Comparison of ENCODE assay signal across 36 cellular contexts in genomic region chr19:53598361-53598760, GRCh38. TPM values are rescaled to one million over a fixed set of nuclear protein-coding genes. Genes with fewer than 3 reads are reported as not detected.
"Had no signal": no experiment of that assay in that cellular context is flagged by ENCODE, and none has a peak within 500 bp of the region (broad histone marks: within the 10 kb centered on the region; RNA-seq: fewer than 3 reads in every experiment).

No MANE protein-coding gene starts in this region.

- H3K4me3 Mint-ChIP-seq: activated CD4-positive, alpha-beta memory T cell treated with anti-CD3 and anti-CD28 coated beads, Interleukin-2, amount 10 ng/mL, durations not matched to agents 7 days and 5 days; activated CD4-positive, alpha-beta T cell treated with anti-CD3 and anti-CD28 coated beads, Interleukin-2, amount 10 ng/mL, durations not matched to agents 7 days and 5 days; activated naive CD4-positive, alpha-beta T cell treated with anti-CD3 and anti-CD28 coated beads, Interleukin-2, amount 50 U/mL, for 24 hours; activated naive CD8-positive, alpha-beta T cell treated with anti-CD3 and anti-CD28 coated beads, Interleukin-2, amount 50 U/mL, for 24 hours; activated T-cell treated with anti-CD3 and anti-CD28 coated beads, Interleukin-2, amount 50 U/mL, for 24 hours; central memory CD8-positive, alpha-beta T cell; nephron progenitor cell; stimulated activated memory B cell treated with anti-CD40 and anti-IgM and Interleukin-4, amounts not matched to agents 10 μg/mL and 1 μg/mL and 100 μg/mL, for 72 hours; stimulated activated naive CD8-positive, alpha-beta T cell treated with anti-CD3 and anti-CD28 coated beads, Interleukin-15, amount 100 ng/mL, for 72 hours; T-helper 17 cell had no signal

- H3K27ac ChIP-seq: gastroesophageal sphincter, left ventricle myocardium inferior, pancreas, psoas muscle, sigmoid colon, upper lobe of right lung, WERI-Rb-1 had no signal

- H3K27ac Mint-ChIP-seq: activated CD4-positive, alpha-beta memory T cell treated with anti-CD3 and anti-CD28 coated beads, Interleukin-2, amount 10 ng/mL, durations not matched to agents 7 days and 5 days; activated CD4-positive, alpha-beta T cell treated with anti-CD3 and anti-CD28 coated beads, Interleukin-2, amount 10 ng/mL, durations not matched to agents 7 days and 5 days; activated naive CD4-positive, alpha-beta T cell treated with anti-CD3 and anti-CD28 coated beads, Interleukin-2, amount 50 U/mL, for 24 hours; activated naive CD8-positive, alpha-beta T cell treated with anti-CD3 and anti-CD28 coated beads, Interleukin-2, amount 50 U/mL, for 24 hours; activated T-cell treated with anti-CD3 and anti-CD28 coated beads, Interleukin-2, amount 50 U/mL, for 24 hours; nephron progenitor cell; stimulated activated memory B cell treated with anti-CD40 and anti-IgM and Interleukin-4, amounts not matched to agents 10 μg/mL and 1 μg/mL and 100 μg/mL, for 72 hours; stimulated activated naive CD8-positive, alpha-beta T cell treated with anti-CD3 and anti-CD28 coated beads, Interleukin-15, amount 100 ng/mL, for 72 hours; T-helper 17 cell had no signal

- H3K27me3 Mint-ChIP-seq: activated CD4-positive, alpha-beta memory T cell treated with anti-CD3 and anti-CD28 coated beads, Interleukin-2, amount 10 ng/mL, durations not matched to agents 7 days and 5 days; activated CD4-positive, alpha-beta T cell treated with anti-CD3 and anti-CD28 coated beads, Interleukin-2, amount 10 ng/mL, durations not matched to agents 7 days and 5 days; activated naive CD4-positive, alpha-beta T cell treated with anti-CD3 and anti-CD28 coated beads, Interleukin-2, amount 50 U/mL, for 24 hours; activated naive CD8-positive, alpha-beta T cell treated with anti-CD3 and anti-CD28 coated beads, Interleukin-2, amount 50 U/mL, for 24 hours; activated T-cell treated with anti-CD3 and anti-CD28 coated beads, Interleukin-2, amount 50 U/mL, for 24 hours; stimulated activated memory B cell treated with anti-CD40 and anti-IgM and Interleukin-4, amounts not matched to agents 10 μg/mL and 1 μg/mL and 100 μg/mL, for 72 hours; stimulated activated naive CD8-positive, alpha-beta T cell treated with anti-CD3 and anti-CD28 coated beads, Interleukin-15, amount 100 ng/mL, for 72 hours; T-helper 17 cell had no signal

- DNase-seq: activated CD4-positive, alpha-beta memory T cell treated with anti-CD3 and anti-CD28 coated beads, Interleukin-2, amount 10 ng/mL, durations not matched to agents 7 days and 5 days; activated CD4-positive, alpha-beta T cell treated with anti-CD3 and anti-CD28 coated beads, Interleukin-2, amount 10 ng/mL, durations not matched to agents 7 days and 5 days; activated CD4-positive, CD25-positive, alpha-beta regulatory T cell treated with anti-CD3 and anti-CD28 coated beads, Interleukin-2, amount 50 U/mL, for 72 hours; activated CD8-positive, alpha-beta memory T cell treated with anti-CD3 and anti-CD28 coated beads, Interleukin-2, amount 50 U/mL, for 48 hours; activated gamma-delta T cell treated with Interleukin-2 at 50 U/mL for 16 hours; activated naive CD8-positive, alpha-beta T cell treated with anti-CD3 and anti-CD28 coated beads, Interleukin-2, amount 50 U/mL, for 24 hours; activated T-cell treated with anti-CD3 and anti-CD28 coated beads, Interleukin-2, amount 50 U/mL, for 24 hours; amygdala; dermis blood vessel endothelial cell; effector CD8-positive, alpha-beta T cell; hippocampal formation; left ventricle myocardium inferior; nephron progenitor cell; pancreas; psoas muscle; sigmoid colon; small intestine; stimulated activated CD4-positive, alpha-beta T cell treated with anti-CD3 and anti-CD28 coated beads, Interleukin-1b, Interleukin-23, amount 100 ng/mL, for 48 hours; stimulated activated CD4-positive, alpha-beta T cell treated with anti-CD3 and anti-CD28 coated beads, Interleukin-4, amount 100 ng/mL, for 4 hours; stimulated activated CD8-positive, alpha-beta memory T cell treated with anti-CD3 and anti-CD28 coated beads, Interleukin-4, amount 100 ng/mL, for 48 hours; stimulated activated naive CD8-positive, alpha-beta T cell treated with anti-CD3 and anti-CD28 coated beads, Interleukin-15, amount 100 ng/mL, for 72 hours; substantia nigra; T-helper 17 cell; T1000; upper lobe of right lung; WERI-Rb-1 had no signal

- H3K9me3 Mint-ChIP-seq: nephron progenitor cell had no signal

- H3K4me3 ChIP-seq: gastroesophageal sphincter, left ventricle myocardium inferior, lung, pancreas, psoas muscle, sigmoid colon, upper lobe of right lung had no signal

- H3K36me3 ChIP-seq: gastroesophageal sphincter, left ventricle myocardium inferior, pancreas, sigmoid colon, upper lobe of right lung, WERI-Rb-1 had no signal

- H3K4me1 Mint-ChIP-seq: activated CD4-positive, alpha-beta memory T cell treated with anti-CD3 and anti-CD28 coated beads, Interleukin-2, amount 10 ng/mL, durations not matched to agents 7 days and 5 days; activated CD4-positive, alpha-beta T cell treated with anti-CD3 and anti-CD28 coated beads, Interleukin-2, amount 10 ng/mL, durations not matched to agents 7 days and 5 days; activated naive CD4-positive, alpha-beta T cell treated with anti-CD3 and anti-CD28 coated beads, Interleukin-2, amount 50 U/mL, for 24 hours; activated naive CD8-positive, alpha-beta T cell treated with anti-CD3 and anti-CD28 coated beads, Interleukin-2, amount 50 U/mL, for 24 hours; central memory CD8-positive, alpha-beta T cell; stimulated activated memory B cell treated with anti-CD40 and anti-IgM and Interleukin-4, amounts not matched to agents 10 μg/mL and 1 μg/mL and 100 μg/mL, for 72 hours; stimulated activated naive CD8-positive, alpha-beta T cell treated with anti-CD3 and anti-CD28 coated beads, Interleukin-15, amount 100 ng/mL, for 72 hours; T-helper 17 cell had no signal

- FAIRE-seq: bronchial epithelial cell, pancreas, small intestine had no signal

- H3K9me3 ChIP-seq: gastroesophageal sphincter, pancreas, psoas muscle, sigmoid colon, upper lobe of right lung had no signal

- H3K36me3 Mint-ChIP-seq: stimulated activated memory B cell treated with anti-CD40 and anti-IgM and Interleukin-4, amounts not matched to agents 10 μg/mL and 1 μg/mL and 100 μg/mL, for 72 hours had no signal

- H3K27me3 ChIP-seq: pancreas, upper lobe of right lung had no signal

- H3K4me1 ChIP-seq: gastroesophageal sphincter, left ventricle myocardium inferior, pancreas, psoas muscle, sigmoid colon, upper lobe of right lung had no signal

RNA-seq across cellular contexts. Expression of gene DPRX, which starts 33.4 kb away (rescaled TPM):
- total RNA-seq: activated CD4-positive, alpha-beta memory T cell treated with anti-CD3 and anti-CD28 coated beads, Interleukin-2, amount 10 ng/mL, durations not matched to agents 7 days and 5 days; activated CD4-positive, alpha-beta T cell treated with anti-CD3 and anti-CD28 coated beads, Interleukin-2, amount 10 ng/mL, durations not matched to agents 7 days and 5 days; bronchial epithelial cell; dermis blood vessel endothelial cell; fibroblast of lung; fibroblast of villous mesenchyme; gastroesophageal sphincter; left ventricle myocardium inferior; lung; mucosa of gallbladder; pancreas; sigmoid colon; T-helper 17 cell; upper lobe of right lung had no signal
- polyA plus RNA-seq: esophagus, fibroblast of lung, psoas muscle, sigmoid colon, small intestine had no signal
